In genomic region chr7:129103561-129104324, GRCh38 we compare ENCODE assay signal across 18 cellular contexts. TPM values are rescaled to one million over a fixed set of nuclear protein-coding genes. Genes with fewer than 3 reads are reported as not detected.
DNase-seq lines count a peak whose midpoint lies in the region; ATAC-seq, FAIRE-seq and TF ChIP-seq lines count a peak whose summit lies in the region.
"Had no signal": no experiment of that assay in that cellular context is flagged by ENCODE, and none has a peak within 500 bp of the region (broad histone marks: within the 10 kb centered on the region; RNA-seq: fewer than 3 reads in every experiment).

No MANE protein-coding gene starts in this region.

- TF ChIP-seq RAD21 in K562 (CRISPR knock-in tag; conservative IDR thresholded peaks at IDR 0.05 in 1 of 2, IDR thresholded peaks at IDR 0.05 in 1 of 2) (no peak), HepG2 (CRISPR knock-in tag; IDR thresholded peaks at IDR 0.05) (no peak)

- no peak for DNase-seq in K562 (ENCODE audit: extremely low read depth in 1 of 4, low spot score in 3 of 4)
- no peak for DNase-seq in HepG2 (ENCODE audit: low spot score)
- no peak for DNase-seq in iPS-NIHi11 (ENCODE audit: low spot score)
- no peak for DNase-seq in OCI-LY7 (ENCODE audit: low spot score)
- no peak for DNase-seq in HuH-7 (ENCODE audit: low spot score)
- DNase-seq: Caco-2, MV-4-11, NCI-H1417, NCI-H2081, NCI-H510A, NCI-H774, PC-9 had no signal

- no peak for FAIRE-seq in K562 (lab: Jason Lieb, UNC)
- no peak for FAIRE-seq in HepG2 (lab: Jason Lieb, UNC)
- FAIRE-seq: A549 had no signal

- no TSS peak for BruUV-seq in K562 (replicated peaks; lab: Mats Ljungman, UMichigan)
- no TSS peak for BruUV-seq in HepG2 (replicated peaks; lab: Mats Ljungman, UMichigan)
- BruUV-seq in OCI-LY7 (replicated peaks; lab: Mats Ljungman, UMichigan), result no TSS peak

- no peak for TF ChIP-seq CTCF in K562 (IDR thresholded peaks at IDR 0.05 in 2 of 3, conservative IDR thresholded peaks at IDR 0.05 in 1 of 3; ENCODE audit: insufficient read depth in 2 of 3, low read depth in 1 of 3, low read length in 3 of 3)
- TF ChIP-seq CTCF in HepG2 (CRISPR knock-in tag; IDR thresholded peaks at IDR 0.05), result no peak
- no peak for TF ChIP-seq CTCF in parathyroid adenoma (IDR thresholded peaks at IDR 0.05)
- no peak for TF ChIP-seq CTCF in OCI-LY7 (conservative IDR thresholded peaks at IDR 0.05; ENCODE audit: low read length)

- intact Hi-C loops in K562 (cut with micrococcal nuclease) (no loop called here), HepG2 (cut with micrococcal nuclease; ENCODE audit: unreplicated experiment) (loop anchor here (2.0 to 5.0 kb wide), 2 partner anchors 41 to 46 kb away; partner anchors contain the start of genes TNPO3 and TSPAN33), OCI-LY7 (cut with micrococcal nuclease; ENCODE audit: unreplicated experiment) (no loop called here)

- H3K9me3 ChIP-seq in BLaER1 treated with 17β-estradiol and CSF1 and Interleukin-3, amounts not matched to agents 10 nM and 100 nM (replicated peaks in 1 of 11), result no peaks in the 10 kb centered on the region
- H3K9me3 ChIP-seq in K562 (replicated peaks; ENCODE audit: control insufficient read depth, insufficient read depth, low read depth, low read length), result no peaks in the 10 kb centered on the region
- H3K9me3 ChIP-seq in HepG2 (ENCODE audit: low read length), result no peaks in the 10 kb centered on the region
- H3K9me3 ChIP-seq in parathyroid adenoma (ENCODE audit: control insufficient read depth, low read length), result no peaks in the 10 kb centered on the region
- H3K9me3 ChIP-seq in OCI-LY7 (ENCODE audit: low read length), result no peaks in the 10 kb centered on the region
- H3K9me3 ChIP-seq: A549, Caco-2, HAP-1 had no signal

- ATAC-seq in K562 (no peak), HepG2 (no peak), GM19467 (IDR thresholded peaks at IDR 0.05; ENCODE audit: unreplicated experiment) (no peak)

- H3K27me3 ChIP-seq in BLaER1 treated with 17β-estradiol and CSF1 and Interleukin-3, amounts not matched to agents 10 nM and 100 nM, result no peaks in the 10 kb centered on the region
- H3K27me3 ChIP-seq in K562 (ENCODE audit: control insufficient read depth in 2 of 2, insufficient read depth in 2 of 2, low read length in 2 of 2) (peaks cover 10 to 11% of the 10 kb centered on the region in 2 experiments; a peak in 4 of 5 replicates), HepG2 (ENCODE audit: control insufficient read depth in 1 of 2, insufficient read depth in 2 of 2, low read length in 2 of 2) (no peaks in the 10 kb centered on the region), parathyroid adenoma (ENCODE audit: control insufficient read depth, insufficient read depth, low read length) (no peaks in the 10 kb centered on the region)

- no peak overlapping the region for H2AFZ ChIP-seq in K562 (ENCODE audit: low read depth, low read length)
- H2AFZ ChIP-seq in HepG2 (ENCODE audit: low read length), result no peak overlapping the region
- peak overlapping the region; percentile 82 for H2AFZ ChIP-seq in parathyroid adenoma
- H2AFZ ChIP-seq in OCI-LY7 (ENCODE audit: low read length), result no peak overlapping the region
- H2AFZ ChIP-seq: PC-9 had no signal

- no peaks in the 10 kb centered on the region for H3K9me1 ChIP-seq in K562 (ENCODE audit: control insufficient read depth, insufficient read depth, low read length)

- 20% methylated on average over 4 of the region's 4 CpGs for WGBS in K562 (ENCODE audit: insufficient coverage, low coverage, missing lambda C conversion rate)
- WGBS in HepG2 (ENCODE audit: low lambda C conversion rate), result 81% methylated on average over 4 of the region's 4 CpGs

- TF ChIP-seq EP300 in K562 (IDR thresholded peaks at IDR 0.05; ENCODE audit: low read length) (no peak), HepG2 (IDR thresholded peaks at IDR 0.05; ENCODE audit: low read depth in 2 of 2, low read length in 2 of 2) (no peak), HepG2 (CRISPR knock-in tag; IDR thresholded peaks at IDR 0.05; ENCODE audit: borderline replicate concordance) (no peak)

- peak overlapping the region; percentile 74 to 95 (median 82); a peak in 21 of 22 replicates for H3K4me2 ChIP-seq in BLaER1 treated with 17β-estradiol and CSF1 and Interleukin-3, amounts not matched to agents 10 nM and 100 nM
- H3K4me2 ChIP-seq in K562 (ENCODE audit: insufficient read depth, low read length), result no peak overlapping the region
- H3K4me2 ChIP-seq in HepG2 (ENCODE audit: low read depth, low read length), result peak overlapping the region; percentile 88
- no peak overlapping the region for H3K4me2 ChIP-seq in parathyroid adenoma (ENCODE audit: low read length)
- H3K4me2 ChIP-seq in OCI-LY7 (ENCODE audit: low read length), result no peak overlapping the region
- H3K4me2 ChIP-seq: PC-9 had no signal

- H3K9me2 ChIP-seq in OCI-LY7 (ENCODE audit: insufficient read depth, low read length), result no peaks in the 10 kb centered on the region

- H3K9ac ChIP-seq in BLaER1 treated with 17β-estradiol and CSF1 and Interleukin-3, amounts not matched to agents 10 nM and 100 nM, result no peak overlapping the region
- H3K9ac ChIP-seq in K562 (ENCODE audit: insufficient read depth in 1 of 2, low read depth in 2 of 2, low read length in 2 of 2), result no peak overlapping the region
- H3K9ac ChIP-seq in HepG2 (ENCODE audit: insufficient read depth, low read depth, low read length), result peak overlapping the region; percentile 54; the same call in 1 of the 2 replicates
- no peak overlapping the region for H3K9ac ChIP-seq in parathyroid adenoma

- CTCF ChIA-PET in K562 (lab: Yijun Ruan, JAX; ENCODE audit: low intra/inter-chr PET ratio) (no interaction called here), HepG2 (lab: Yijun Ruan, JAX; ENCODE audit: low intra/inter-chr PET ratio, low total read pairs) (no interaction called here), OCI-LY7 (lab: Charles Lee; ENCODE audit: unreplicated experiment) (no interaction called here)

- peak overlapping the region in 3 of 11 experiments; percentile 18 to 55 (median 40); a peak in 3 of 22 replicates for H3K27ac ChIP-seq in BLaER1 treated with 17β-estradiol and CSF1 and Interleukin-3, amounts not matched to agents 10 nM and 100 nM
- no peak overlapping the region for H3K27ac ChIP-seq in K562 (ENCODE audit: extremely low read depth, low read depth, low read length)
- peak overlapping the region; percentile 79 for H3K27ac ChIP-seq in HepG2 (ENCODE audit: extremely low read length, insufficient read depth, low read length)
- H3K27ac ChIP-seq in parathyroid adenoma, result no peak overlapping the region
- H3K27ac ChIP-seq in OCI-LY7 (ENCODE audit: low read depth, low read length, poor library complexity, severe bottlenecking), result no peak overlapping the region
- H3K27ac ChIP-seq: A549, PC-9 had no signal

- POLR2A ChIA-PET in K562 (lab: Yijun Ruan, JAX), result interaction anchor here (1.6 kb wide), 1 partner anchor 37 kb away, joined by 3 read pairs; no protein-coding TSS in a partner anchor
- POLR2A ChIA-PET in HepG2 (lab: Yijun Ruan, JAX), result interaction anchor here (1.6 kb wide), 2 partner anchors 12 to 60 kb away, joined by 6 to 7 read pairs; no protein-coding TSS in a partner anchor
- POLR2A ChIA-PET in OCI-LY7 (lab: Charles Lee), result no interaction called here

- in situ Hi-C loops in K562 (cut with MboI) (no loop called here), HepG2 (cut with HindIII; ENCODE audit: extremely low pct_ligation_motif_present, low pct_unique_long_range_greater_than_20kb) (no loop called here)

- TF ChIP-seq POLR2A in K562 (conservative IDR thresholded peaks at IDR 0.05) (no peak), HepG2 (IDR thresholded peaks at IDR 0.05; ENCODE audit: insufficient read depth in 1 of 2, low read depth in 2 of 2, low read length in 2 of 2) (no peak)

- H3K79me2 ChIP-seq in K562 (ENCODE audit: control insufficient read depth, insufficient read depth, low read length) (no peaks in the 10 kb centered on the region), HepG2 (ENCODE audit: insufficient read depth, low read length) (no peaks in the 10 kb centered on the region), parathyroid adenoma (no peaks in the 10 kb centered on the region), OCI-LY7 (ENCODE audit: insufficient read depth, low read depth, low read length) (no peaks in the 10 kb centered on the region)

- peaks cover 34 to 49% (median 42%) of the 10 kb centered on the region in 10 experiments for H3K4me1 ChIP-seq in BLaER1 treated with 17β-estradiol and CSF1 and Interleukin-3, amounts not matched to agents 10 nM and 100 nM
- no peaks in the 10 kb centered on the region for H3K4me1 ChIP-seq in K562 (replicated peaks in 1 of 2; ENCODE audit: control insufficient read depth in 2 of 2, insufficient read depth in 2 of 2, low read length in 2 of 2)
- peaks cover 53% of the 10 kb centered on the region for H3K4me1 ChIP-seq in HepG2 (ENCODE audit: insufficient read depth, low read length)
- peaks cover 21% of the 10 kb centered on the region for H3K4me1 ChIP-seq in parathyroid adenoma
- H3K4me1 ChIP-seq in OCI-LY7 (ENCODE audit: insufficient read depth, low read length, poor library complexity, severe bottlenecking), result peaks cover 20% of the 10 kb centered on the region
- H3K4me1 ChIP-seq: HAP-1 had no signal

- H3K4me3 ChIP-seq in BLaER1 treated with 17β-estradiol and CSF1 and Interleukin-3, amounts not matched to agents 10 nM and 100 nM, result no peak overlapping the region
- no peak overlapping the region for H3K4me3 ChIP-seq in K562
- H3K4me3 ChIP-seq in HepG2 (replicated peaks in 1 of 3; ENCODE audit: insufficient read depth in 1 of 3, low read depth in 2 of 3, low read length in 3 of 3), result peak overlapping the region in 1 of 3 experiments; percentile 58; a peak in 1 of 6 replicates
- H3K4me3 ChIP-seq in parathyroid adenoma (ENCODE audit: low read depth, low read length), result no peak overlapping the region
- H3K4me3 ChIP-seq in OCI-LY7 (ENCODE audit: low read depth, low read length, poor library complexity, severe bottlenecking), result no peak overlapping the region
- H3K4me3 ChIP-seq: A549, HAP-1, PC-9, SK-N-MC had no signal

- H3K36me3 ChIP-seq in BLaER1 treated with 17β-estradiol and CSF1 and Interleukin-3, amounts not matched to agents 10 nM and 100 nM, result no peaks in the 10 kb centered on the region
- no peaks in the 10 kb centered on the region for H3K36me3 ChIP-seq in K562 (ENCODE audit: control insufficient read depth, insufficient read depth, low read length)
- no peaks in the 10 kb centered on the region for H3K36me3 ChIP-seq in HepG2 (replicated peaks in 1 of 2; ENCODE audit: control insufficient read depth in 1 of 2, insufficient read depth in 2 of 2, low read length in 2 of 2)
- no peaks in the 10 kb centered on the region for H3K36me3 ChIP-seq in parathyroid adenoma (ENCODE audit: control insufficient read depth, insufficient read depth, low read length)
- no peaks in the 10 kb centered on the region for H3K36me3 ChIP-seq in OCI-LY7 (ENCODE audit: insufficient read depth, low read length)
- H3K36me3 ChIP-seq: HAP-1 had no signal

- H4K20me1 ChIP-seq in BLaER1 treated with 17β-estradiol and CSF1 and Interleukin-3, amounts not matched to agents 10 nM and 100 nM, result no peaks in the 10 kb centered on the region
- H4K20me1 ChIP-seq in K562 (replicated peaks; ENCODE audit: control insufficient read depth, insufficient read depth, low read length) (no peaks in the 10 kb centered on the region), HepG2 (ENCODE audit: insufficient read depth, low read length) (no peaks in the 10 kb centered on the region), OCI-LY7 (ENCODE audit: insufficient read depth, low read length) (no peaks in the 10 kb centered on the region)

RNA-seq across cellular contexts. Expression of gene TSPAN33, which starts 40.8 kb away (rescaled TPM):
- 1.5 and 3.2 TPM in 2 replicates for total RNA-seq in K562 (2011; cell fraction: chromatin; rRNA removed; ENCODE audit: low replicate concordance)
- 1.3 and 3.2 TPM in 2 replicates for total RNA-seq in K562 (2011; cell fraction: nucleolus; rRNA removed)
- total RNA-seq in K562 (2011; cell fraction: nucleoplasm; rRNA removed), result 2.9 and 3.9 TPM in 2 replicates
- total RNA-seq in K562 (2014; rRNA removed) (0.20 and 0.23 TPM in 2 replicates), K562 (2014; rRNA removed; fragmentation: Illumina TruSeq; extraction: Trizol) (0.19 and 0.25 TPM in 2 replicates), K562 (2015; rRNA removed; fragmentation: Illumina TruSeq; extraction: Trizol) (not detected in 2 replicates), K562 (2021) (0.27 and 0.76 TPM in 2 replicates), HepG2 (2016; rRNA removed; fragmentation: Illumina TruSeq; extraction: Trizol) (12.9 and 15.3 TPM in 2 replicates), OCI-LY7 (2022) (37.8 and 44.8 TPM in 2 replicates)
- polyA plus RNA-seq in K562 (2011; rRNA removed) (1.2 and 1.5 TPM in 2 replicates), K562 (2014; fragmentation: Illumina TruSeq; extraction: Trizol) (0.21 and 0.42 TPM in 2 replicates), K562 (2014; fragmentation: Nextera tagmentation; extraction: Ambion mirVana) (under 1 TPM in 1 of 2 experiments, not detected in 1; 0.03 TPM), K562 (2014; rRNA removed) (0.19 TPM in 1 of 2 replicates, not detected in the other), HepG2 (2011; rRNA removed) (16.5 and 18.2 TPM in 2 replicates)
- 1.6 and 1.7 TPM in 2 replicates for polyA plus RNA-seq in K562 (2011; cell fraction: cytosol; rRNA removed)
- 1.3 and 1.6 TPM in 2 replicates for polyA plus RNA-seq in K562 (2011; cell fraction: nucleus; rRNA removed)
- 0.16 and 0.30 TPM in 2 replicates for polyA plus RNA-seq in K562 (2012)
- polyA minus RNA-seq in K562 (2011; rRNA and poly(A)+ RNA removed), result 1.1 and 1.6 TPM in 2 replicates
- polyA minus RNA-seq in K562 (2011; cell fraction: cytosol; rRNA and poly(A)+ RNA removed), result 1.2 and 1.3 TPM in 2 replicates
- polyA minus RNA-seq in K562 (2011; cell fraction: nucleus; rRNA and poly(A)+ RNA removed), result 0.54 and 1.2 TPM in 2 replicates
- total RNA-seq in HepG2 (2016; cell fraction: cytosol; rRNA removed; fragmentation: Illumina TruSeq; extraction: Trizol; ENCODE audit: low read depth), result 15.1 and 19.5 TPM in 2 replicates
- total RNA-seq in HepG2 (2016; cell fraction: insoluble cytoplasmic fraction; rRNA removed; fragmentation: Illumina TruSeq; extraction: Trizol), result 10.8 and 14.4 TPM in 2 replicates
- 32.7 and 34.3 TPM in 2 replicates for total RNA-seq in HepG2 (2016; cell fraction: membrane; rRNA removed; fragmentation: Illumina TruSeq; extraction: Trizol)
- total RNA-seq in HepG2 (2016; cell fraction: nucleus; rRNA removed; fragmentation: Illumina TruSeq; extraction: Trizol), result 8.1 and 9.4 TPM in 2 replicates
- polyA plus RNA-seq in HepG2 (2011; cell fraction: cytosol; rRNA removed), result 19.8 and 23.3 TPM in 2 replicates
- polyA plus RNA-seq in HepG2 (2011; cell fraction: nucleus; rRNA removed), result 8.5 and 9.9 TPM in 2 replicates
- polyA plus RNA-seq in HepG2 (2012), result 10.1 and 13.3 TPM in 2 replicates
- polyA plus RNA-seq in HepG2 (2016; cell fraction: cytosol; fragmentation: Illumina TruSeq; extraction: Trizol; ENCODE audit: low read depth), result 23.0 and 28.4 TPM in 2 replicates
- polyA plus RNA-seq in HepG2 (2016; cell fraction: insoluble cytoplasmic fraction; fragmentation: Illumina TruSeq; extraction: Trizol; ENCODE audit: low read depth), result 13.0 and 14.1 TPM in 2 replicates
- 35.6 and 37.4 TPM in 2 replicates for polyA plus RNA-seq in HepG2 (2016; cell fraction: membrane; fragmentation: Illumina TruSeq; extraction: Trizol; ENCODE audit: low read depth)
- 15.5 and 18.6 TPM in 2 replicates for polyA plus RNA-seq in HepG2 (2016; cell fraction: nucleus; fragmentation: Illumina TruSeq; extraction: Trizol; ENCODE audit: insufficient read depth, low read depth)
- polyA minus RNA-seq in HepG2 (2011; rRNA and poly(A)+ RNA removed; ENCODE audit: low replicate concordance), result 9.5 and 35.1 TPM in 2 replicates
- polyA minus RNA-seq in HepG2 (2011; cell fraction: cytosol; rRNA and poly(A)+ RNA removed), result 9.1 and 9.7 TPM in 2 replicates
- 7.2 and 10.4 TPM in 2 replicates for polyA minus RNA-seq in HepG2 (2011; cell fraction: nucleus; rRNA and poly(A)+ RNA removed)
- total RNA-seq in OCI-LY7 (2014; rRNA removed; shearing (Covaris generic)), result 11.5 and 14.6 TPM in 2 replicates

RNA-seq across cellular contexts. Expression of gene TNPO3, which starts 48.8 kb away (rescaled TPM):
- 125 and 155 TPM in 2 replicates for total RNA-seq in K562 (2011; cell fraction: chromatin; rRNA removed; ENCODE audit: low replicate concordance)
- 66.7 and 71.2 TPM in 2 replicates for total RNA-seq in K562 (2011; cell fraction: nucleolus; rRNA removed)
- 79.6 and 84.8 TPM in 2 replicates for total RNA-seq in K562 (2011; cell fraction: nucleoplasm; rRNA removed)
- total RNA-seq in K562 (2014; rRNA removed) (97.4 and 108 TPM in 2 replicates), K562 (2014; rRNA removed; fragmentation: Illumina TruSeq; extraction: Trizol) (110 and 113 TPM in 2 replicates), K562 (2015; rRNA removed; fragmentation: Illumina TruSeq; extraction: Trizol) (112 and 120 TPM in 2 replicates), K562 (2021) (111 and 118 TPM in 2 replicates), HepG2 (2016; rRNA removed; fragmentation: Illumina TruSeq; extraction: Trizol) (44.6 and 61.5 TPM in 2 replicates), OCI-LY7 (2022) (70.6 and 71.7 TPM in 2 replicates)
- polyA plus RNA-seq in K562 (2011; rRNA removed) (92.3 and 125 TPM in 2 replicates), K562 (2014; fragmentation: Illumina TruSeq; extraction: Trizol) (123 and 124 TPM in 2 replicates), K562 (2014; fragmentation: Nextera tagmentation; extraction: Ambion mirVana) (10 to 100 TPM; 35.8 to 46.0 TPM), K562 (2014; rRNA removed) (87.2 and 93.9 TPM in 2 replicates), HepG2 (2011; rRNA removed) (22.1 and 23.8 TPM in 2 replicates)
- 91.4 and 102 TPM in 2 replicates for polyA plus RNA-seq in K562 (2011; cell fraction: cytosol; rRNA removed)
- polyA plus RNA-seq in K562 (2011; cell fraction: nucleus; rRNA removed), result 131 and 151 TPM in 2 replicates
- 89.9 and 94.1 TPM in 2 replicates for polyA plus RNA-seq in K562 (2012)
- polyA minus RNA-seq in K562 (2011; rRNA and poly(A)+ RNA removed), result 177 and 236 TPM in 2 replicates
- 67.4 and 93.8 TPM in 2 replicates for polyA minus RNA-seq in K562 (2011; cell fraction: cytosol; rRNA and poly(A)+ RNA removed)
- polyA minus RNA-seq in K562 (2011; cell fraction: nucleus; rRNA and poly(A)+ RNA removed), result 61.0 and 114 TPM in 2 replicates
- 14.8 and 16.2 TPM in 2 replicates for total RNA-seq in HepG2 (2016; cell fraction: cytosol; rRNA removed; fragmentation: Illumina TruSeq; extraction: Trizol; ENCODE audit: low read depth)
- 44.0 and 55.4 TPM in 2 replicates for total RNA-seq in HepG2 (2016; cell fraction: insoluble cytoplasmic fraction; rRNA removed; fragmentation: Illumina TruSeq; extraction: Trizol)
- 20.9 and 21.8 TPM in 2 replicates for total RNA-seq in HepG2 (2016; cell fraction: membrane; rRNA removed; fragmentation: Illumina TruSeq; extraction: Trizol)
- total RNA-seq in HepG2 (2016; cell fraction: nucleus; rRNA removed; fragmentation: Illumina TruSeq; extraction: Trizol), result 29.8 and 32.3 TPM in 2 replicates
- 18.9 and 23.0 TPM in 2 replicates for polyA plus RNA-seq in HepG2 (2011; cell fraction: cytosol; rRNA removed)
- 28.9 and 32.0 TPM in 2 replicates for polyA plus RNA-seq in HepG2 (2011; cell fraction: nucleus; rRNA removed)
- polyA plus RNA-seq in HepG2 (2012), result 24.4 and 25.7 TPM in 2 replicates
- polyA plus RNA-seq in HepG2 (2016; cell fraction: cytosol; fragmentation: Illumina TruSeq; extraction: Trizol; ENCODE audit: low read depth), result 2.0 and 2.3 TPM in 2 replicates
- 38.1 and 39.8 TPM in 2 replicates for polyA plus RNA-seq in HepG2 (2016; cell fraction: insoluble cytoplasmic fraction; fragmentation: Illumina TruSeq; extraction: Trizol; ENCODE audit: low read depth)
- 6.9 and 8.1 TPM in 2 replicates for polyA plus RNA-seq in HepG2 (2016; cell fraction: membrane; fragmentation: Illumina TruSeq; extraction: Trizol; ENCODE audit: low read depth)
- 26.3 and 27.2 TPM in 2 replicates for polyA plus RNA-seq in HepG2 (2016; cell fraction: nucleus; fragmentation: Illumina TruSeq; extraction: Trizol; ENCODE audit: insufficient read depth, low read depth)
- polyA minus RNA-seq in HepG2 (2011; rRNA and poly(A)+ RNA removed; ENCODE audit: low replicate concordance), result 49.1 and 105 TPM in 2 replicates
- polyA minus RNA-seq in HepG2 (2011; cell fraction: cytosol; rRNA and poly(A)+ RNA removed), result 24.7 and 27.5 TPM in 2 replicates
- 42.5 and 58.9 TPM in 2 replicates for polyA minus RNA-seq in HepG2 (2011; cell fraction: nucleus; rRNA and poly(A)+ RNA removed)
- 51.4 and 55.1 TPM in 2 replicates for total RNA-seq in OCI-LY7 (2014; rRNA removed; shearing (Covaris generic))

Comparison
In these comparisons a context has a peak if more than half of its experiments do, and no peak if none do; other contexts are left out.
1. H3K4me2 ChIP-seq: peak in BLaER1 treated with 17β-estradiol and CSF1 and Interleukin-3, amounts not matched to agents 10 nM and 100 nM (11 of 11) and HepG2 (single experiment); none in K562 (single experiment), parathyroid adenoma (single experiment) and OCI-LY7 (single experiment).